In genomic region chr2:188695953-188696352, GRCh38 we compare ENCODE assay signal across 13 cellular contexts.
A peak's percentile ranks its signal among the peaks of the same experiment; 100 is the strongest.
DNase-seq lines count a peak whose midpoint lies in the region; ATAC-seq and TF ChIP-seq lines count a peak whose summit lies in the region.
"Had no signal": no experiment of that assay in that cellular context is flagged by ENCODE, and none has a peak within 500 bp of the region (broad histone marks: within the 10 kb centered on the region; RNA-seq: fewer than 3 reads in every experiment).

No MANE protein-coding gene starts in this region.

- peaks cover 4% of the 10 kb centered on the region for H3K36me3 Mint-ChIP-seq in chondrocyte (ENCODE audit: low read depth)
- no peaks in the 10 kb centered on the region for H3K36me3 Mint-ChIP-seq in nephron (ENCODE audit: low read depth)

- H3K27me3 ChIP-seq in BJ (ENCODE audit: control insufficient read depth, insufficient read depth, low read length): no peaks in the 10 kb centered on the region
- no peaks in the 10 kb centered on the region for H3K27me3 ChIP-seq in heart right ventricle

- peaks cover 25% of the 10 kb centered on the region for H3K4me1 Mint-ChIP-seq in chondrocyte (ENCODE audit: low read depth)
- peaks cover 17% of the 10 kb centered on the region for H3K4me1 Mint-ChIP-seq in nephron
- H3K4me1 Mint-ChIP-seq: activated CD4-positive, alpha-beta memory T cell treated with anti-CD3 and anti-CD28 coated beads, Interleukin-2, amount 10 ng/mL, durations not matched to agents 7 days and 5 days; T-helper 17 cell had no signal

- 57 to 61% methylated on average over 3 of the region's 3 CpGs for WGBS in heart right ventricle, 2 donors

- H3K27ac Mint-ChIP-seq in chondrocyte (ENCODE audit: unreplicated experiment) (peak overlapping the region; percentile 64), nephron (peak overlapping the region in 2 of 3 experiments; percentile 65 to 73)
- H3K27ac Mint-ChIP-seq: activated CD4-positive, alpha-beta memory T cell treated with anti-CD3 and anti-CD28 coated beads, Interleukin-2, amount 10 ng/mL, durations not matched to agents 7 days and 5 days; T-helper 17 cell had no signal

- H3K36me3 ChIP-seq in BJ (ENCODE audit: control insufficient read depth, insufficient read depth, low read length) (no peaks in the 10 kb centered on the region), heart right ventricle (no peaks in the 10 kb centered on the region)

- H3K4me3 Mint-ChIP-seq in chondrocyte (ENCODE audit: unreplicated experiment): no peak overlapping the region
- no peak overlapping the region for H3K4me3 Mint-ChIP-seq in nephron
- H3K4me3 Mint-ChIP-seq: activated CD4-positive, alpha-beta memory T cell treated with anti-CD3 and anti-CD28 coated beads, Interleukin-2, amount 10 ng/mL, durations not matched to agents 7 days and 5 days; T-helper 17 cell had no signal

- POLR2A ChIA-PET in BJ (lab: Charles Lee): interaction anchor here (0.6 kb wide), 1 partner anchor 392 kb away, joined by 3 read pairs; no protein-coding TSS in a partner anchor

- TF ChIP-seq CTCF in BJ (IDR thresholded peaks at IDR 0.05; ENCODE audit: insufficient read depth, low read depth, low read length) (no peak), chondrocyte (IDR thresholded peaks at IDR 0.05) (no peak), nephron (IDR thresholded peaks at IDR 0.05; ENCODE audit: unreplicated experiment in 3 of 3) (no peak), heart right ventricle (IDR thresholded peaks at IDR 0.05) (no peak)

- peaks cover 0 to 5% (median 0%) of the 10 kb centered on the region in 11 donors for H3K9me3 ChIP-seq in heart right ventricle

- intact Hi-C loops in heart right ventricle (cut with DNase I): no loop called here

- CTCF ChIA-PET in BJ (lab: Yijun Ruan, JAX): no interaction called here

- H3K4me3 ChIP-seq in BJ (ENCODE audit: low read depth, low read length) (no peak overlapping the region), heart right ventricle (no peak overlapping the region)

- H3K27ac ChIP-seq in heart right ventricle: no peak overlapping the region

- no peak for ATAC-seq in heart right ventricle
- ATAC-seq: T-helper 17 cell had no signal

- H3K27me3 Mint-ChIP-seq in chondrocyte (ENCODE audit: low read depth) (no peaks in the 10 kb centered on the region), nephron (ENCODE audit: low read depth) (no peaks in the 10 kb centered on the region)
- H3K27me3 Mint-ChIP-seq: activated CD4-positive, alpha-beta memory T cell treated with anti-CD3 and anti-CD28 coated beads, Interleukin-2, amount 10 ng/mL, durations not matched to agents 7 days and 5 days; T-helper 17 cell had no signal

- H3K4me1 ChIP-seq in heart right ventricle: no peaks in the 10 kb centered on the region

- peaks cover 13% of the 10 kb centered on the region for H3K9me3 Mint-ChIP-seq in chondrocyte (ENCODE audit: low read depth)
- H3K9me3 Mint-ChIP-seq in nephron: peaks cover 6% of the 10 kb centered on the region
- H3K9me3 Mint-ChIP-seq: activated CD4-positive, alpha-beta memory T cell treated with anti-CD3 and anti-CD28 coated beads, Interleukin-2, amount 10 ng/mL, durations not matched to agents 7 days and 5 days had no signal

- DNase-seq in BJ (ENCODE audit: low read depth) (peak; percentile 22), LHCN-M2 (ENCODE audit: low read depth) (peak; percentile 90), chondrocyte (ENCODE audit: low spot score) (no peak), heart right ventricle (no peak), NCI-H146 (lab: John Stamatoyannopoulos, UW) (no peak)
- DNase-seq in activated CD4-positive, alpha-beta T cell treated with anti-CD3 and anti-CD28 coated beads, Interleukin-2, amount 50 U/mL, for 4 hours: no peak
- DNase-seq in activated naive CD4-positive, alpha-beta T cell treated with anti-CD3 and anti-CD28 coated beads, Interleukin-2, amount 50 U/mL, for 16 hours: no peak
- DNase-seq: activated CD4-positive, alpha-beta memory T cell treated with anti-CD3 and anti-CD28 coated beads, Interleukin-2, amount 10 ng/mL, durations not matched to agents 7 days and 5 days; activated naive CD4-positive, alpha-beta T cell treated with Interleukin-2 at 50 U/mL for 16 hours; KBM-7; stimulated activated CD4-positive, alpha-beta T cell treated with anti-CD3 and anti-CD28 coated beads, Interleukin-4, amount 100 ng/mL, for 4 hours; T-helper 17 cell had no signal

Comparison
In these comparisons a context has a peak if more than half of its experiments do, and no peak if none do; other contexts are left out.
1. DNase-seq: peak in BJ (single experiment) and LHCN-M2 (single experiment); none in chondrocyte (single experiment), activated CD4-positive, alpha-beta T cell treated with anti-CD3 and anti-CD28 coated beads, Interleukin-2, amount 50 U/mL, for 4 hours (0 of 2), heart right ventricle (0 of 2), NCI-H146 (single experiment) and activated naive CD4-positive, alpha-beta T cell treated with anti-CD3 and anti-CD28 coated beads, Interleukin-2, amount 50 U/mL, for 16 hours (single experiment).